2 cellular contexts compared by ENCODE assay signal in genomic region chr7:102297487-102298218, GRCh38.
TF ChIP-seq lines count a peak whose summit lies in the region.

No MANE protein-coding gene starts in this region.

TF ChIP-seq in HEK293, 187 proteins besides CTCF, POLR2A, EP300 and RAD21:
- TF ChIP-seq PRDM2 (tag by site-specific recombination; IDR thresholded peaks at IDR 0.05; ENCODE audit: borderline replicate concordance) (no peak), ZNF623 (tag by site-specific recombination; IDR thresholded peaks at IDR 0.05) (peak; percentile 99), ZNF837 (tag by site-specific recombination; IDR thresholded peaks at IDR 0.05) (0 out of 2 replicates have a peak, but pooled peaks have one; percentile 31), ZNF280D (tag by site-specific recombination; IDR thresholded peaks at IDR 0.05) (0 out of 2 replicates have a peak, but pooled peaks have one; percentile 34)

TF ChIP-seq in H1, 55 proteins besides CTCF, POLR2A, EP300 and RAD21:
- TF ChIP-seq TAF1 (IDR thresholded peaks at IDR 0.05; ENCODE audit: low read depth, low read length), result no peak
- peak; percentile 85; the same call in 1 of the 2 replicates for TF ChIP-seq KDM1A (IDR thresholded peaks at IDR 0.05; ENCODE audit: borderline replicate concordance, low read length)
- TF ChIP-seq ZNF274 (IDR thresholded peaks at IDR 0.05; ENCODE audit: borderline replicate concordance, extremely low read depth, low read length), result no peak
